9 cellular contexts compared by ENCODE assay signal in genomic region chr1:1434812-1435093, GRCh38. TPM values are rescaled to one million over a fixed set of nuclear protein-coding genes. Genes with fewer than 3 reads are reported as not detected.
DNase-seq lines count a peak whose midpoint lies in the region; ATAC-seq and TF ChIP-seq lines count a peak whose summit lies in the region.
"Had no signal": no experiment of that assay in that cellular context is flagged by ENCODE, and none has a peak within 500 bp of the region (broad histone marks: within the 10 kb centered on the region; RNA-seq: fewer than 3 reads in every experiment).

No MANE protein-coding gene starts in this region.

- no peak for TF ChIP-seq EP300 in upper lobe of left lung (IDR thresholded peaks at IDR 0.05)

- H3K9me3 ChIP-seq in cardiac muscle cell (ENCODE audit: low read depth), result no peaks in the 10 kb centered on the region
- no peaks in the 10 kb centered on the region for H3K9me3 ChIP-seq in muscle layer of duodenum (ENCODE audit: control insufficient read depth in 1 of 2, low read length in 2 of 2)
- H3K9me3 ChIP-seq in upper lobe of left lung, result no peaks in the 10 kb centered on the region

- H3K4me1 ChIP-seq in cardiac muscle cell (ENCODE audit: low read depth), result peaks cover 50% of the 10 kb centered on the region
- H3K4me1 ChIP-seq in muscle layer of duodenum (ENCODE audit: control insufficient read depth in 1 of 2, insufficient read depth in 2 of 2, low read length in 2 of 2), result peaks cover 9 to 82% of the 10 kb centered on the region in 2 donors
- peaks cover 64 to 84% (median 77%) of the 10 kb centered on the region in 4 donors for H3K4me1 ChIP-seq in upper lobe of left lung

- H3K27me3 ChIP-seq in cardiac muscle cell (peaks cover 2% of the 10 kb centered on the region), muscle layer of duodenum (ENCODE audit: low read depth, low read length) (peaks cover 3% of the 10 kb centered on the region), upper lobe of left lung (peaks cover 0 to 7% (median 0%) of the 10 kb centered on the region in 4 donors)

- no peak for ATAC-seq in Right ventricle myocardium inferior
- ATAC-seq in upper lobe of left lung (ENCODE audit: low FRiP score in 2 of 2), result no peak
- ATAC-seq in HG03159 (IDR thresholded peaks at IDR 0.05; ENCODE audit: unreplicated experiment), result no peak

- peak overlapping the region; percentile 79 for H3K27ac ChIP-seq in cardiac muscle cell
- peak overlapping the region; percentile 97 for H3K27ac ChIP-seq in caudate nucleus (ENCODE audit: low read depth, low read length)
- peak overlapping the region; percentile 84 for H3K27ac ChIP-seq in muscle layer of duodenum (ENCODE audit: low read length)
- peak overlapping the region; percentile 87 to 95 (median 92) for H3K27ac ChIP-seq in upper lobe of left lung

- no peaks in the 10 kb centered on the region for H3K36me3 ChIP-seq in cardiac muscle cell
- peaks cover 0 to 7% of the 10 kb centered on the region in 2 donors for H3K36me3 ChIP-seq in muscle layer of duodenum (ENCODE audit: control insufficient read depth in 1 of 2, insufficient read depth in 2 of 2, low read length in 2 of 2)
- H3K36me3 ChIP-seq in upper lobe of left lung, result no peaks in the 10 kb centered on the region

- WGBS in upper lobe of left lung, 2 donors, result 45 to 100% methylated on average over 1 to 3 of the region's 3 CpGs

- DNase-seq in cardiac muscle cell (ENCODE audit: low read depth in 1 of 2, low spot score in 1 of 2) (no peak), Right ventricle myocardium inferior (ENCODE audit: missing footprints) (no peak), caudate nucleus (lab: John Stamatoyannopoulos, UW) (no peak), upper lobe of left lung (no peak), NCI-H510A (lab: John Stamatoyannopoulos, UW) (no peak), kidney glomerular epithelial cell (lab: John Stamatoyannopoulos, UW) (no peak)

- intact Hi-C loops in Right ventricle myocardium inferior (cut with DNase I), result no loop called here

- TF ChIP-seq POLR2A in upper lobe of left lung (IDR thresholded peaks at IDR 0.05), result no peak

- H3K4me3 ChIP-seq in cardiac muscle cell (no peak overlapping the region), muscle layer of duodenum (ENCODE audit: low read depth in 1 of 2, low read length in 2 of 2) (peak overlapping the region; percentile 33 to 60), upper lobe of left lung (peak overlapping the region in 3 of 4 donors; percentile 1 to 64 (median 57))

- TF ChIP-seq CTCF in cardiac muscle cell (IDR thresholded peaks at IDR 0.05; ENCODE audit: low read depth, low read length) (no peak), upper lobe of left lung (IDR thresholded peaks at IDR 0.05) (no peak)

RNA-seq across cellular contexts. Expression of gene VWA1, which starts 0.7 kb away (rescaled TPM):
- total RNA-seq in cardiac muscle cell (31.5 and 40.4 TPM in 2 replicates), Right ventricle myocardium inferior (20.5 TPM), upper lobe of left lung (100 to 1,000 TPM in 2 of 6 donors, 10 to 100 TPM in 4; 41.8 to 108 (median 62.5) TPM)
- polyA plus RNA-seq in cardiac muscle cell, result 31.5 and 48.1 TPM in 2 replicates
- total RNA-seq: CD4-positive, alpha-beta T cell had no signal

RNA-seq across cellular contexts. Expression of gene ANKRD65, which starts 13.7 kb away (rescaled TPM):
- total RNA-seq in cardiac muscle cell, result 0.49 and 0.60 TPM in 2 replicates
- 0.32 and 2.0 TPM in 2 replicates for polyA plus RNA-seq in cardiac muscle cell
- total RNA-seq in Right ventricle myocardium inferior, result 3.0 TPM
- 10 to 100 TPM; 21.3 to 54.5 (median 34.7) TPM for total RNA-seq in upper lobe of left lung
- total RNA-seq: CD4-positive, alpha-beta T cell had no signal

RNA-seq across cellular contexts. Expression of gene ATAD3C, which starts 14.7 kb away (rescaled TPM):
- total RNA-seq in cardiac muscle cell (0.21 and 0.28 TPM in 2 replicates), Right ventricle myocardium inferior (1.8 TPM), upper lobe of left lung (10 to 100 TPM in 5 of 6 donors, 1 to 10 TPM in 1; 9.2 to 20.9 (median 14.7) TPM)
- polyA plus RNA-seq in cardiac muscle cell, result 0.49 and 0.53 TPM in 2 replicates

RNA-seq across cellular contexts. Expression of gene MRPL20, which starts 27.7 kb away (rescaled TPM):
- total RNA-seq in cardiac muscle cell (97.6 and 168 TPM in 2 replicates), Right ventricle myocardium inferior (140 TPM), upper lobe of left lung (100 to 1,000 TPM in 3 of 6 donors, 10 to 100 TPM in 3; 90.7 to 145 (median 101) TPM)
- polyA plus RNA-seq in cardiac muscle cell, result 204 and 255 TPM in 2 replicates

RNA-seq across cellular contexts. Expression of gene CCNL2, which starts 35.6 kb away (rescaled TPM):
- total RNA-seq in cardiac muscle cell (183 and 230 TPM in 2 replicates), Right ventricle myocardium inferior (49.4 TPM), upper lobe of left lung (100 to 1,000 TPM; 131 to 897 (median 216) TPM)
- 283 and 301 TPM in 2 replicates for polyA plus RNA-seq in cardiac muscle cell
